1 cellular context compared by ENCODE assay signal in the genomic region with DNA sequence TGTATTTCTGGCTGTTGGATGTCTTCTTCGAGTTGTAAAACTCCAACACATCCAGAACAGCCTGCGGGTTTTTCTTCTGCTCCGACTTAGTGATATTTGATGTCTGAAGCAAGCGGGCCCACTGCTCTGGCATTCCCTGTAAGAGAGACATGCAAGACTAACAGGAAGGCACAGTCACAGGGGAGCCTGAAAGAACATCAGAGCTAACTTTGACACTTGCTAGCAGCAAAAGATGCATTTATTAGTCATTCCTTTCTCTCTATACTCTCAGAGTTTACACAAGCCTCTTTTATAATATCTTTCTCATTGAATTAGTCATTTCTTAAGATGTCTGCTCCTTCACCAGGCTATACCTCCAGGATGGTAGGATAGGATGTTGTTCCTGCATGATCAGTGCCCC.
TF ChIP-seq lines count a peak whose summit lies in the region.

No MANE protein-coding gene starts in this region.

TF ChIP-seq in IMR-90, 13 proteins besides CTCF, POLR2A, EP300 and RAD21 (continued from another document):
- no peak for TF ChIP-seq MXI1 (IDR thresholded peaks at IDR 0.05; ENCODE audit: borderline replicate concordance, low read depth, low read length)
- TF ChIP-seq ELK1 (IDR thresholded peaks at IDR 0.05; ENCODE audit: borderline replicate concordance, low read depth, low read length) = no peak
- no peak for TF ChIP-seq SMC3 (IDR thresholded peaks at IDR 0.05; ENCODE audit: low read depth, low read length)
